Comparison of ENCODE assay signal across 18 cellular contexts in the genomic region with DNA sequence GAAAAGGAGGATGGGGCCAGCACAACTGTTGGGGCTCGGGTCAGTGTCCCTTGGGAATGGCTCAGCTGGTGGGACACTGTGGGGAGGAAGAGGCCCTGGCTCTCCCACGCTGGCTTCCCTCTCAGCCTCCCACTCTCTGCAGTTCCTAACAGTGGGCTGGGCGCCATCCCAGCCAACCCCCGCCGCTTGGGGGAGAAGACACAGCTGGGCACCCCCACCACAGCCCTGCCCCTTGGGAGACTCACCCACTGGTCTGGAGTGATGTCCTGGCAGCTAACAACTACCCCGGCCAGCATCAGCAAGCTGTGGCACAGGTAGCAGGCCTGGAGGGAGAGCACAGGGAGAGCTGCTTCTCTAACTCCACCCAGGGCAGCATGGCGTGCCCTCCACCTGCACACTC. TPM values are rescaled to one million over a fixed set of nuclear protein-coding genes. Genes with fewer than 3 reads are reported as not detected.
DNase-seq lines count a peak whose midpoint lies in the region; ATAC-seq, FAIRE-seq and TF ChIP-seq lines count a peak whose summit lies in the region.
"Had no signal": no experiment of that assay in that cellular context is flagged by ENCODE, and none has a peak within 500 bp of the region (broad histone marks: within the 10 kb centered on the region; RNA-seq: fewer than 3 reads in every experiment).

No MANE protein-coding gene starts in this region.

- H3K23ac ChIP-seq in H1 (ENCODE audit: insufficient read length) (no peak overlapping the region), trophoblast cell (ENCODE audit: low read length) (no peak overlapping the region)

- H3K79me1 ChIP-seq in H1 (ENCODE audit: low read depth, low read length) (no peaks in the 10 kb centered on the region), trophoblast cell (ENCODE audit: low read length) (peaks cover 74% of the 10 kb centered on the region)

- H3K4me3 ChIP-seq in PC-9: no peak overlapping the region
- no peak overlapping the region for H3K4me3 ChIP-seq in H1 (ENCODE audit: extremely low read depth in 1 of 4, insufficient read depth in 2 of 4, low read depth in 3 of 4, low read length in 4 of 4)
- H3K4me3 ChIP-seq in trophoblast cell (ENCODE audit: low read depth, low read length): peak overlapping the region; percentile 19
- H3K4me3 ChIP-seq: GM23248 had no signal

- H2AK5ac ChIP-seq in H1 (ENCODE audit: low read depth, low read length) (peak overlapping the region; percentile 16; the same call in 1 of the 2 replicates), trophoblast cell (ENCODE audit: low read length) (peak overlapping the region; percentile 75)

- H2BK120ac ChIP-seq in H1 (replicated peaks; ENCODE audit: low read depth, low read length) (no peak overlapping the region), trophoblast cell (ENCODE audit: insufficient read depth, low read length, poor library complexity) (peak overlapping the region; percentile 74)

- no peak for DNase-seq in PC-9
- no peak for DNase-seq in H1 (ENCODE audit: low read depth in 1 of 2, low spot score in 2 of 2)
- no peak for DNase-seq in trophoblast cell
- no peak for DNase-seq in activated CD4-positive, alpha-beta memory T cell treated with anti-CD3 and anti-CD28 coated beads, Interleukin-2, amount 10 ng/mL, durations not matched to agents 7 days and 5 days
- no peak for DNase-seq in DMS 273 (lab: John Stamatoyannopoulos, UW; ENCODE audit: unreplicated experiment)
- no peak for DNase-seq in GDM1 (lab: John Stamatoyannopoulos, UW)
- DNase-seq: ACHN; COR-L47; GM23248; NCI-H1105 treated with DMSO at 0.1 percent for 48 hours; NCI-H1694 treated with DMSO at 0.1 percent for 48 hours; NCI-H748 treated with DMSO at 0.1 percent for 48 hours; NK-92 treated with Interleukin-12 subunit alpha and Interleukin-12 subunit beta, amount 100 ng/mL, for 24 hours; SHP77 had no signal

- no peaks in the 10 kb centered on the region for H3K36me3 Mint-ChIP-seq in activated CD4-positive, alpha-beta memory T cell treated with anti-CD3 and anti-CD28 coated beads, Interleukin-2, amount 10 ng/mL, durations not matched to agents 7 days and 5 days (ENCODE audit: low read depth)

- no peak overlapping the region for H3K9ac ChIP-seq in H1 (replicated peaks in 1 of 4; ENCODE audit: extremely low read depth in 1 of 4, low read depth in 3 of 4, low read length in 3 of 4)
- H3K9ac ChIP-seq in trophoblast cell (ENCODE audit: low read length): no peak overlapping the region
- H3K9ac ChIP-seq: GM23248, SK-N-SH had no signal

- no peak overlapping the region for H4K12ac ChIP-seq in trophoblast cell (ENCODE audit: low read depth, low read length)

- H4K8ac ChIP-seq in H1 (ENCODE audit: extremely low read depth, insufficient read depth, low read length) (peak overlapping the region; percentile 64; the same call in 1 of the 2 replicates), trophoblast cell (ENCODE audit: low read depth, low read length) (no peak overlapping the region)

- H3K27ac Mint-ChIP-seq in activated CD4-positive, alpha-beta memory T cell treated with anti-CD3 and anti-CD28 coated beads, Interleukin-2, amount 10 ng/mL, durations not matched to agents 7 days and 5 days: no peak overlapping the region

- H3K4me1 ChIP-seq in PC-9 (replicated peaks; ENCODE audit: insufficient read depth) (peaks cover 87% of the 10 kb centered on the region), H1 (replicated peaks in 1 of 4; ENCODE audit: control insufficient read depth in 3 of 4, insufficient read depth in 4 of 4, low read length in 3 of 4) (peaks cover 8 to 45% (median 35%) of the 10 kb centered on the region in 4 experiments), trophoblast cell (ENCODE audit: control insufficient read depth in 1 of 2, insufficient read depth in 2 of 2, low read length in 2 of 2) (peaks cover 64 to 72% of the 10 kb centered on the region in 2 experiments)

- H4K91ac ChIP-seq in H1 (replicated peaks; ENCODE audit: insufficient read length, low read length) (peak overlapping the region; percentile 1), trophoblast cell (ENCODE audit: low read depth, low read length) (peak overlapping the region; percentile 97)

- H3K4me2 ChIP-seq in PC-9 (peak overlapping the region; percentile 59), H1 (ENCODE audit: insufficient read depth in 1 of 2, low read depth in 2 of 2, low read length in 2 of 2) (no peak overlapping the region), trophoblast cell (ENCODE audit: low read length) (no peak overlapping the region)
- H3K4me2 ChIP-seq: SK-N-SH had no signal

- CTCF ChIA-PET in PC-9 (lab: Charles Lee) (no interaction called here), H1 (lab: Charles Lee; ENCODE audit: partially characterized antibody) (interaction anchor here (0.5 to 8.1 kb wide), 9 partner anchors 10 to 83 kb away, joined by 3 to 48 read pairs (median 4); partner anchors contain the start of gene ANKRD39)
- CTCF ChIA-PET in activated CD4-positive, alpha-beta memory T cell treated with anti-CD3 and anti-CD28 coated beads, Interleukin-2, amount 10 ng/mL, durations not matched to agents 7 days and 5 days (lab: Charles Lee): no interaction called here

- no peak overlapping the region for H3K56ac ChIP-seq in H1 (replicated peaks; ENCODE audit: insufficient read length, low read depth, low read length)

- peak overlapping the region; percentile 93; the same call in 1 of the 2 replicates for H2BK20ac ChIP-seq in H1 (ENCODE audit: low read length)

- no peak for ATAC-seq in GM21737 (IDR thresholded peaks at IDR 0.05; ENCODE audit: unreplicated experiment)
- ATAC-seq: HCT116 had no signal

- H3F3A ChIP-seq in PC-9 (ENCODE audit: insufficient read depth, low read depth): peaks cover 25% of the 10 kb centered on the region; the same call in 1 of the 2 replicates

- H3K14ac ChIP-seq in H1 (ENCODE audit: insufficient read length) (no peak overlapping the region), trophoblast cell (ENCODE audit: low read length) (peak overlapping the region; percentile 57)

- H3K79me2 ChIP-seq in PC-9 (ENCODE audit: low read depth) (no peaks in the 10 kb centered on the region), H1 (ENCODE audit: control insufficient read depth in 1 of 2, insufficient read depth in 2 of 2, low read length in 2 of 2) (no peaks in the 10 kb centered on the region), trophoblast cell (ENCODE audit: control insufficient read depth, insufficient read depth, low read length, poor library complexity) (peaks cover 18% of the 10 kb centered on the region)

- H3K36me3 ChIP-seq in PC-9 (ENCODE audit: low read depth) (no peaks in the 10 kb centered on the region), H1 (ENCODE audit: control insufficient read depth in 2 of 4, insufficient read depth in 4 of 4, low read length in 3 of 4) (no peaks in the 10 kb centered on the region), trophoblast cell (ENCODE audit: control insufficient read depth in 1 of 2, insufficient read depth in 2 of 2, low read length in 2 of 2) (no peaks in the 10 kb centered on the region)

- TF ChIP-seq CTCF in PC-9 (conservative IDR thresholded peaks at IDR 0.05) (no peak), H1 (IDR thresholded peaks at IDR 0.05; ENCODE audit: control extremely low read depth in 1 of 3, insufficient read depth in 1 of 3, low read depth in 1 of 3, low read length in 3 of 3) (no peak)

- H3K9me3 ChIP-seq in PC-9 (ENCODE audit: insufficient read depth, low read depth) (no peaks in the 10 kb centered on the region), H1 (ENCODE audit: insufficient read depth in 2 of 2, low read depth in 1 of 2, low read length in 1 of 2) (no peaks in the 10 kb centered on the region), trophoblast cell (ENCODE audit: insufficient read depth, low read depth, low read length) (peaks cover 4% of the 10 kb centered on the region)
- H3K9me3 ChIP-seq: SK-N-SH had no signal

- peak overlapping the region; percentile 90; the same call in 1 of the 2 replicates for H2BK12ac ChIP-seq in H1 (ENCODE audit: low read depth, low read length)
- peak overlapping the region; percentile 4 for H2BK12ac ChIP-seq in trophoblast cell (ENCODE audit: low read length)

- no peaks in the 10 kb centered on the region for H3K9me2 ChIP-seq in PC-9 (ENCODE audit: insufficient read depth)
- H3K9me2 ChIP-seq: SK-N-SH had no signal

- intact Hi-C loops in PC-9 (cut with micrococcal nuclease; ENCODE audit: unreplicated experiment): no loop called here

- FAIRE-seq in H1 (lab: Jason Lieb, UNC): no peak
- FAIRE-seq: G401.6 had no signal

- H4K20me1 ChIP-seq in PC-9 (ENCODE audit: insufficient read depth) (no peaks in the 10 kb centered on the region), H1 (replicated peaks in 1 of 2; ENCODE audit: control insufficient read depth in 1 of 2, insufficient read depth in 2 of 2, low read length in 2 of 2) (no peaks in the 10 kb centered on the region)

- H3K27me3 ChIP-seq in PC-9 (ENCODE audit: insufficient read depth, low read depth): no peaks in the 10 kb centered on the region
- H3K27me3 ChIP-seq in H1 (replicated peaks in 1 of 4; ENCODE audit: control insufficient read depth in 3 of 4, extremely low read depth in 1 of 4, insufficient read depth in 3 of 4, low read length in 3 of 4): peaks cover 0 to 2% (median 0%) of the 10 kb centered on the region in 4 experiments; a peak in 1 of 7 replicates
- no peaks in the 10 kb centered on the region for H3K27me3 ChIP-seq in trophoblast cell (ENCODE audit: insufficient read depth, low read length)

- no peaks in the 10 kb centered on the region for H3K9me3 Mint-ChIP-seq in activated CD4-positive, alpha-beta memory T cell treated with anti-CD3 and anti-CD28 coated beads, Interleukin-2, amount 10 ng/mL, durations not matched to agents 7 days and 5 days

- no peak for TF ChIP-seq POLR2A in H1 (IDR thresholded peaks at IDR 0.05; ENCODE audit: control extremely low read depth in 1 of 2, low read depth in 2 of 2, low read length in 2 of 2)

- H3K23me2 ChIP-seq in H1 (ENCODE audit: low read depth, low read length): peaks cover 2% of the 10 kb centered on the region; the same call in 1 of the 2 replicates

- H2BK15ac ChIP-seq in H1 (ENCODE audit: low read length): peak overlapping the region; percentile 97

- TF ChIP-seq EP300 in H1 (IDR thresholded peaks at IDR 0.05; ENCODE audit: borderline replicate concordance in 1 of 2, low read depth in 2 of 2, low read length in 2 of 2): no peak

- no peak overlapping the region for H2AFZ ChIP-seq in PC-9
- H2AFZ ChIP-seq in H1 (ENCODE audit: low read length): no peak overlapping the region
- no peak overlapping the region for H2AFZ ChIP-seq in trophoblast cell (ENCODE audit: insufficient read depth, low read length, poor library complexity)
- H2AFZ ChIP-seq: GM23248 had no signal

- no peak for TF ChIP-seq RAD21 in H1 (IDR thresholded peaks at IDR 0.05 in 1 of 2, conservative IDR thresholded peaks at IDR 0.05 in 1 of 2; ENCODE audit: low read depth in 2 of 2, low read length in 2 of 2)

- BruUV-seq in PC-9 (replicated peaks; lab: Mats Ljungman, UMichigan): no TSS peak

- H2BK5ac ChIP-seq in H1 (ENCODE audit: low read depth, low read length) (peak overlapping the region; percentile 9; the same call in 1 of the 2 replicates), trophoblast cell (ENCODE audit: low read depth, low read length, poor library complexity) (no peak overlapping the region)

- H3K4me3 Mint-ChIP-seq in activated CD4-positive, alpha-beta memory T cell treated with anti-CD3 and anti-CD28 coated beads, Interleukin-2, amount 10 ng/mL, durations not matched to agents 7 days and 5 days: no peak overlapping the region

- H3K27ac ChIP-seq in PC-9: no peak overlapping the region
- no peak overlapping the region for H3K27ac ChIP-seq in H1 (ENCODE audit: low read depth, low read length)
- H3K27ac ChIP-seq in trophoblast cell (ENCODE audit: low read depth, low read length): no peak overlapping the region
- H3K27ac ChIP-seq: GM23248 had no signal

- H3K4me1 Mint-ChIP-seq in activated CD4-positive, alpha-beta memory T cell treated with anti-CD3 and anti-CD28 coated beads, Interleukin-2, amount 10 ng/mL, durations not matched to agents 7 days and 5 days: peaks cover 8% of the 10 kb centered on the region

- peaks cover 4% of the 10 kb centered on the region for H3K27me3 Mint-ChIP-seq in activated CD4-positive, alpha-beta memory T cell treated with anti-CD3 and anti-CD28 coated beads, Interleukin-2, amount 10 ng/mL, durations not matched to agents 7 days and 5 days

- WGBS in H1 (ENCODE audit: extremely low coverage in 1 of 2, insufficient coverage in 1 of 2, insufficient read length in 1 of 2, insufficient replicate concordance in 2 of 2, low coverage in 1 of 2, low lambda C conversion rate in 2 of 2, missing lambda C conversion rate in 1 of 2), 2 experiments: 93% methylated on average over 6 of the region's 7 CpGs; no CpG with 5 or more reads in 1 of the 2 experiments
- WGBS in trophoblast cell (ENCODE audit: extremely low coverage, insufficient coverage, insufficient read length): no CpG with 5 or more reads among the region's 7 CpGs

- H3K4ac ChIP-seq in H1 (replicated peaks; ENCODE audit: insufficient read length, low read depth, low read length) (peak overlapping the region; percentile 49), trophoblast cell (ENCODE audit: low read depth, low read length) (peak overlapping the region; percentile 9)

- POLR2A ChIA-PET in PC-9 (lab: Charles Lee; ENCODE audit: unreplicated experiment) (interaction anchor here (0.6 kb wide), 2 partner anchors 14 to 17 kb away, joined by 4 to 6 read pairs; no protein-coding TSS in a partner anchor), H1 (lab: Charles Lee; ENCODE audit: partially characterized antibody) (interaction anchor here (1.0 to 2.8 kb wide), 5 partner anchors 10 to 73 kb away, joined by 3 to 9 read pairs (median 3); no protein-coding TSS in a partner anchor)
- POLR2A ChIA-PET in activated CD4-positive, alpha-beta memory T cell treated with anti-CD3 and anti-CD28 coated beads, Interleukin-2, amount 10 ng/mL, durations not matched to agents 7 days and 5 days (lab: Charles Lee): interaction anchor here (0.7 to 1.6 kb wide), 2 partner anchors 13 to 36 kb away, joined by 3 read pairs; no protein-coding TSS in a partner anchor

- H4K5ac ChIP-seq in H1 (ENCODE audit: insufficient read length, low read depth, low read length): no peak overlapping the region

- H3K18ac ChIP-seq in H1 (ENCODE audit: extremely low read depth, low read length) (peak overlapping the region; percentile 36; the same call in 1 of the 2 replicates), trophoblast cell (ENCODE audit: low read length) (peak overlapping the region; percentile 49)

RNA-seq across cellular contexts. Expression of gene SEMA4C, which starts 8.3 kb away (rescaled TPM):
- 52.8 and 60.5 TPM in 2 replicates for total RNA-seq in PC-9 (2021)
- 67.3 and 74.3 TPM in 2 replicates for total RNA-seq in H1 (2021; fragmentation: NEBNext Ultra II Directional; extraction: Animal tissue kit (Norgen Biotek cat#: 25700))
- polyA plus RNA-seq in H1 (2011; rRNA removed): 47.5 and 71.4 TPM in 2 replicates
- 58.9 TPM for polyA plus RNA-seq in H1 (2011; cell fraction: cytosol; rRNA removed)
- 141 TPM for polyA plus RNA-seq in H1 (2011; cell fraction: nucleus; rRNA removed)
- 45.7 to 74.3 TPM (median 68.2 TPM) in 4 replicates for polyA plus RNA-seq in H1 (2012, experiment 1 of 2)
- 49.5 TPM for polyA plus RNA-seq in H1 (2012, experiment 2 of 2)
- 61.0 TPM for polyA plus RNA-seq in H1 (2013, experiment 1 of 2)
- 59.0 TPM for polyA plus RNA-seq in H1 (2013, experiment 2 of 2)
- polyA minus RNA-seq in H1 (2011; rRNA and poly(A)+ RNA removed): 86.3 and 87.9 TPM in 2 replicates
- 47.3 TPM for polyA minus RNA-seq in H1 (2011; cell fraction: cytosol; rRNA and poly(A)+ RNA removed)
- polyA minus RNA-seq in H1 (2011; cell fraction: nucleus; rRNA and poly(A)+ RNA removed): 43.7 TPM
- polyA plus RNA-seq in trophoblast cell (2013): 157 and 161 TPM in 2 replicates
- total RNA-seq in activated CD4-positive, alpha-beta memory T cell treated with anti-CD3 and anti-CD28 coated beads, Interleukin-2, amount 10 ng/mL, durations not matched to agents 7 days and 5 days: 10 to 100 TPM; 22.2 to 22.5 TPM

RNA-seq across cellular contexts. Expression of gene ANKRD39, which starts 20.4 kb away (rescaled TPM):
- total RNA-seq in PC-9 (2021): 19.0 and 23.2 TPM in 2 replicates
- total RNA-seq in H1 (2021; fragmentation: NEBNext Ultra II Directional; extraction: Animal tissue kit (Norgen Biotek cat#: 25700)): 18.5 and 19.7 TPM in 2 replicates
- 21.3 and 22.9 TPM in 2 replicates for polyA plus RNA-seq in H1 (2011; rRNA removed)
- 18.1 TPM for polyA plus RNA-seq in H1 (2011; cell fraction: cytosol; rRNA removed)
- 36.1 TPM for polyA plus RNA-seq in H1 (2011; cell fraction: nucleus; rRNA removed)
- 15.8 to 18.8 TPM (median 16.9 TPM) in 4 replicates for polyA plus RNA-seq in H1 (2012, experiment 1 of 2)
- polyA plus RNA-seq in H1 (2012, experiment 2 of 2): 21.7 TPM
- polyA plus RNA-seq in H1 (2013, experiment 1 of 2): 18.2 TPM
- polyA plus RNA-seq in H1 (2013, experiment 2 of 2): 18.1 TPM
- 6.8 and 7.2 TPM in 2 replicates for polyA minus RNA-seq in H1 (2011; rRNA and poly(A)+ RNA removed)
- polyA minus RNA-seq in H1 (2011; cell fraction: cytosol; rRNA and poly(A)+ RNA removed): 5.2 TPM
- 10.3 TPM for polyA minus RNA-seq in H1 (2011; cell fraction: nucleus; rRNA and poly(A)+ RNA removed)
- 32.8 and 33.4 TPM in 2 replicates for polyA plus RNA-seq in trophoblast cell (2013)
- 10 to 100 TPM; 44.1 to 47.7 TPM for total RNA-seq in activated CD4-positive, alpha-beta memory T cell treated with anti-CD3 and anti-CD28 coated beads, Interleukin-2, amount 10 ng/mL, durations not matched to agents 7 days and 5 days

RNA-seq across cellular contexts. Expression of gene ANKRD23, which starts 34.4 kb away (rescaled TPM):
- total RNA-seq in PC-9 (2021): 6.0 and 8.9 TPM in 2 replicates
- total RNA-seq in H1 (2021; fragmentation: NEBNext Ultra II Directional; extraction: Animal tissue kit (Norgen Biotek cat#: 25700)): 2.9 and 3.5 TPM in 2 replicates
- polyA plus RNA-seq in H1 (2011; rRNA removed): 3.4 and 4.8 TPM in 2 replicates
- 3.9 TPM for polyA plus RNA-seq in H1 (2011; cell fraction: cytosol; rRNA removed)
- 29.4 TPM for polyA plus RNA-seq in H1 (2011; cell fraction: nucleus; rRNA removed)
- 2.3 to 5.8 TPM (median 3.8 TPM) in 4 replicates for polyA plus RNA-seq in H1 (2012, experiment 1 of 2)
- polyA plus RNA-seq in H1 (2012, experiment 2 of 2): 2.0 TPM
- 2.5 TPM for polyA plus RNA-seq in H1 (2013, experiment 1 of 2)
- polyA plus RNA-seq in H1 (2013, experiment 2 of 2): 2.4 TPM
- polyA minus RNA-seq in H1 (2011; rRNA and poly(A)+ RNA removed): 2.6 and 3.1 TPM in 2 replicates
- polyA minus RNA-seq in H1 (2011; cell fraction: cytosol; rRNA and poly(A)+ RNA removed): 2.9 TPM
- polyA minus RNA-seq in H1 (2011; cell fraction: nucleus; rRNA and poly(A)+ RNA removed): 3.9 TPM
- polyA plus RNA-seq in trophoblast cell (2013): 4.5 and 4.7 TPM in 2 replicates
- 10 to 100 TPM; 15.5 to 16.9 TPM for total RNA-seq in activated CD4-positive, alpha-beta memory T cell treated with anti-CD3 and anti-CD28 coated beads, Interleukin-2, amount 10 ng/mL, durations not matched to agents 7 days and 5 days
